10 cellular contexts compared by ENCODE assay signal in genomic region chr10:71973777-71974488, GRCh38. TPM values are rescaled to one million over a fixed set of nuclear protein-coding genes. Genes with fewer than 3 reads are reported as not detected.
DNase-seq lines count a peak whose midpoint lies in the region; ATAC-seq and TF ChIP-seq lines count a peak whose summit lies in the region.
"Had no signal": no experiment of that assay in that cellular context is flagged by ENCODE, and none has a peak within 500 bp of the region (broad histone marks: within the 10 kb centered on the region; RNA-seq: fewer than 3 reads in every experiment).

No MANE protein-coding gene starts in this region.

- POLR2A ChIA-PET in AG04450 (lab: Yijun Ruan, JAX) (interaction anchor here (0.5 to 1.2 kb wide), 2 partner anchors 10 to 329 kb away, joined by 3 to 5 read pairs; partner anchors contain the start of gene CHST3), HCT116 (lab: Charles Lee) (interaction anchor here (1.0 to 2.0 kb wide), 2 partner anchors 8 to 300 kb away, joined by 3 to 4 read pairs; partner anchors contain the start of gene DDIT4)

- no peak for TF ChIP-seq RAD21 in HCT116 (IDR thresholded peaks at IDR 0.05; ENCODE audit: low read depth)

- H3K36me3 ChIP-seq in HCT116 (ENCODE audit: control insufficient read depth in 1 of 2, insufficient read depth in 2 of 2, low read length in 2 of 2) = no peaks in the 10 kb centered on the region
- peaks cover 0 to 6% (median 0%) of the 10 kb centered on the region in 4 donors for H3K36me3 ChIP-seq in sigmoid colon

- TF ChIP-seq CTCF in AG04450 (IDR thresholded peaks at IDR 0.05; ENCODE audit: low read depth, low read length) (no peak), HCT116 (IDR thresholded peaks at IDR 0.05 in 2 of 3, conservative IDR thresholded peaks at IDR 0.05 in 1 of 3; ENCODE audit: borderline replicate concordance in 1 of 3, insufficient read depth in 1 of 3, low read depth in 2 of 3, low read length in 2 of 3) (no peak), brain (conservative IDR thresholded peaks at IDR 0.05) (no peak), sigmoid colon (IDR thresholded peaks at IDR 0.05) (no peak)

- H3K4me2 ChIP-seq in HCT116 (ENCODE audit: low read length) = peak overlapping the region; percentile 73

- H2AFZ ChIP-seq in HCT116 (ENCODE audit: low read depth, low read length, poor library complexity, severe bottlenecking) = no peak overlapping the region

- peak overlapping the region in 1 of 5 experiments; percentile 18 for H3K4me3 Mint-ChIP-seq in brain

- peak overlapping the region; percentile 52 for H3K27ac ChIP-seq in AG04450 (ENCODE audit: low read depth, low read length)
- peak overlapping the region; percentile 90 for H3K27ac ChIP-seq in HCT116 (ENCODE audit: low read depth, low read length)
- peak overlapping the region; percentile 84 to 92 (median 87) for H3K27ac ChIP-seq in sigmoid colon
- H3K27ac ChIP-seq: foreskin keratinocyte had no signal

- no peak for DNase-seq in AG04450 (ENCODE audit: low read depth, low spot score)
- DNase-seq in HCT116 (ENCODE audit: low read depth, low spot score) = no peak
- no peak for DNase-seq in sigmoid colon
- DNase-seq in globus pallidus (ENCODE audit: low spot score) = no peak
- DNase-seq in DMS153 (lab: John Stamatoyannopoulos, UW) = no peak
- no peak for DNase-seq in NCI-H1436 (lab: John Stamatoyannopoulos, UW)

- CTCF ChIA-PET in AG04450 (lab: Charles Lee) (interaction anchor here (0.7 to 1.7 kb wide), 3 partner anchors 11 to 75 kb away, joined by 4 read pairs; no protein-coding TSS in a partner anchor), HCT116 (lab: Charles Lee) (no interaction called here)

- H3K4me3 ChIP-seq in AG04450 (ENCODE audit: low read depth, low read length) (no peak overlapping the region), HCT116 (replicated peaks in 1 of 2; ENCODE audit: low read depth in 1 of 2, low read length in 2 of 2) (0 out of 4 replicates have a peak overlapping the region, but pooled peaks of 1 of the 2 experiments have one; percentile 27), sigmoid colon (no peak overlapping the region)
- H3K4me3 ChIP-seq: lung had no signal

- H3K9me3 ChIP-seq in AG04450 (ENCODE audit: control insufficient read depth, insufficient read depth, low read length) = no peaks in the 10 kb centered on the region
- H3K9me3 ChIP-seq in HCT116 (ENCODE audit: control insufficient read depth in 1 of 2, insufficient read depth in 1 of 2, low read depth in 1 of 2, low read length in 2 of 2) = no peaks in the 10 kb centered on the region
- no peaks in the 10 kb centered on the region for H3K9me3 ChIP-seq in sigmoid colon

- BruUV-seq in HCT116 (replicated peaks; lab: Mats Ljungman, UMichigan) = no TSS peak

- RAD21 ChIA-PET in HCT116 (lab: Charles Lee; ENCODE audit: low non-redundant PET in 1 of 2, low total read pairs in 2 of 2, uncharacterized antibody in 2 of 2, unreplicated experiment in 2 of 2) = no interaction called here

- no peaks in the 10 kb centered on the region for H3K27me3 Mint-ChIP-seq in brain

- peaks cover 40 to 63% of the 10 kb centered on the region in 2 experiments for H3K4me1 ChIP-seq in HCT116 (ENCODE audit: control insufficient read depth in 1 of 2, insufficient read depth in 2 of 2, low read length in 2 of 2)
- peaks cover 0 to 100% (median 96%) of the 10 kb centered on the region in 4 donors for H3K4me1 ChIP-seq in sigmoid colon

- H3K9me2 ChIP-seq in HCT116 (ENCODE audit: insufficient read depth) = no peaks in the 10 kb centered on the region

- H3K9me3 Mint-ChIP-seq in brain = no peaks in the 10 kb centered on the region

- TF ChIP-seq EP300 in sigmoid colon (IDR thresholded peaks at IDR 0.05) = no peak

- H3K79me2 ChIP-seq in HCT116 (ENCODE audit: insufficient read depth, low read length) = peaks cover 91% of the 10 kb centered on the region

- H4K20me1 ChIP-seq in HCT116 (ENCODE audit: insufficient read depth) = no peaks in the 10 kb centered on the region

- ATAC-seq in HCT116 (no peak), GM18502 (IDR thresholded peaks at IDR 0.05; ENCODE audit: poor library complexity, unreplicated experiment) (no peak)

- peak overlapping the region; percentile 50 for H3K9ac ChIP-seq in HCT116 (ENCODE audit: low read length)

- no peak for TF ChIP-seq POLR2A in HCT116 (IDR thresholded peaks at IDR 0.05; ENCODE audit: borderline replicate concordance, extremely low read depth, insufficient read depth, insufficient read length)
- TF ChIP-seq POLR2A in sigmoid colon (IDR thresholded peaks at IDR 0.05) = no peak

- intact Hi-C loops in HCT116 (cut with micrococcal nuclease) (no loop called here), sigmoid colon (cut with DNase I) (no loop called here)

- H3K27ac Mint-ChIP-seq in brain = peak overlapping the region; percentile 30 to 98 (median 89)

- no peaks in the 10 kb centered on the region for H3K36me3 Mint-ChIP-seq in brain

- H3K4me1 Mint-ChIP-seq in brain = peaks cover 100% of the 10 kb centered on the region

- H3K27me3 ChIP-seq in AG04450 (ENCODE audit: control insufficient read depth, insufficient read depth, low read length) = no peaks in the 10 kb centered on the region
- no peaks in the 10 kb centered on the region for H3K27me3 ChIP-seq in HCT116 (ENCODE audit: insufficient read depth, low read length)
- H3K27me3 ChIP-seq in sigmoid colon = no peaks in the 10 kb centered on the region
- H3K27me3 ChIP-seq: foreskin keratinocyte had no signal

- WGBS in sigmoid colon, 2 donors = 85 to 92% methylated on average over 9 of the region's 9 CpGs

TF ChIP-seq in HCT116, 20 proteins besides CTCF, POLR2A, EP300 and RAD21:
- TF ChIP-seq CBX3 (IDR thresholded peaks at IDR 0.05; ENCODE audit: low read depth) (no peak), EZH2phosphoT487 (IDR thresholded peaks at IDR 0.05; ENCODE audit: borderline replicate concordance) (no peak), ELF1 (IDR thresholded peaks at IDR 0.05; ENCODE audit: borderline replicate concordance, low read depth) (no peak), YY1 (IDR thresholded peaks at IDR 0.05; ENCODE audit: extremely low read depth, insufficient replicate concordance, low read depth, low read length) (no peak), EZH2 (IDR thresholded peaks at IDR 0.05) (no peak), MAX (IDR thresholded peaks at IDR 0.05) (no peak), ATF3 (IDR thresholded peaks at IDR 0.05) (no peak), CEBPB (IDR thresholded peaks at IDR 0.05; ENCODE audit: low read depth) (no peak), FOSL1 (IDR thresholded peaks at IDR 0.05; ENCODE audit: low read depth) (no peak), SP1 (IDR thresholded peaks at IDR 0.05; ENCODE audit: low read depth) (no peak), POLR2AphosphoS5 (IDR thresholded peaks at IDR 0.05; ENCODE audit: low read depth, low read length) (no peak), REST (IDR thresholded peaks at IDR 0.05; ENCODE audit: low read depth) (no peak), SIN3A (IDR thresholded peaks at IDR 0.05; ENCODE audit: low read depth) (no peak), TCF7L2 (IDR thresholded peaks at IDR 0.05; ENCODE audit: borderline replicate concordance, extremely low read depth, insufficient read depth, insufficient read length) (no peak), JUND (IDR thresholded peaks at IDR 0.05) (no peak), SRF (IDR thresholded peaks at IDR 0.05; ENCODE audit: low read depth) (no peak)

RNA-seq across cellular contexts. Expression of gene CHST3, which starts 9.7 kb away (rescaled TPM):
- polyA plus RNA-seq in AG04450 (2011; rRNA removed) (4.6 and 5.0 TPM in 2 replicates), brain (ENCODE audit: insufficient read depth, low read depth, low replicate concordance) (11.4 TPM), sigmoid colon (1 to 10 TPM in 1 of 3 donors, under 1 TPM in 2; 0.23 to 3.6 (median 0.60) TPM)
- polyA minus RNA-seq in AG04450 (2011; rRNA and poly(A)+ RNA removed) = 8.5 and 8.9 TPM in 2 replicates
- total RNA-seq in HCT116 (2021; ENCODE audit: unreplicated experiment) (10.6 TPM), sigmoid colon (10 to 100 TPM; 12.8 to 25.5 (median 16.5) TPM)
- 7.3 and 7.8 TPM in 2 replicates for polyA plus RNA-seq in HCT116 (2012)
